ENCODE assay signal across 8 cellular contexts in the genomic region with DNA sequence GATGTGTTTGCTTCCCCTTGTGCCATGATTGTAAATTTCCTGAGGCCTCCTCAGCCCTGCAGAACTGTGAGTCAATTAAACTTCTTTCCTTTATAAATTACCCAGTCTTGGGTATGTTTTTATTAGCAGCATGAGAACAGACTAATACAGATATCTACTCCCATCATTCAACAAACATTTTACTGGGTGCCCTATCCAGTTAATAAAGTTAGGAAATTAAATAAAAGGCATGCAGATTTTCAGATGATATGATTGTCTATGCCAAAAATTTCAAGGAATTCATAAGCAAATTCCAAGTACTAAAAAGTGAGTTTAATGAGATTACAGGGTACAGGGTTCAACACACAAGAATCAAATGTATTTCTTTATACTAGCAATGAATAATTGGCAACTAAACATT.
"Had no signal": no experiment of that assay in that cellular context is flagged by ENCODE, and none has a peak within 500 bp of the region (broad histone marks: within the 10 kb centered on the region; RNA-seq: fewer than 3 reads in every experiment).

No MANE protein-coding gene starts in this region.

- H3K4me3 Mint-ChIP-seq: HFFc6, IgD-negative memory B cell had no signal

- H3K27me3 Mint-ChIP-seq: IgD-negative memory B cell had no signal

- DNase-seq: GOT3, H7, HFFc6 had no signal

- H3K27ac ChIP-seq: HL-60 had no signal

- H3K4me1 ChIP-seq: HAP-1 had no signal

- H3K4me1 Mint-ChIP-seq: IgD-negative memory B cell had no signal

- ATAC-seq: HCT116, HepG2 had no signal

- H3K27ac Mint-ChIP-seq: HFFc6, IgD-negative memory B cell had no signal

- H3K9me3 ChIP-seq: HAP-1 had no signal

- H3K4me3 ChIP-seq: HAP-1 had no signal

- H3K36me3 ChIP-seq: HAP-1 had no signal

- H3K9me3 Mint-ChIP-seq: HFFc6, IgD-negative memory B cell had no signal
